In the genomic region with DNA sequence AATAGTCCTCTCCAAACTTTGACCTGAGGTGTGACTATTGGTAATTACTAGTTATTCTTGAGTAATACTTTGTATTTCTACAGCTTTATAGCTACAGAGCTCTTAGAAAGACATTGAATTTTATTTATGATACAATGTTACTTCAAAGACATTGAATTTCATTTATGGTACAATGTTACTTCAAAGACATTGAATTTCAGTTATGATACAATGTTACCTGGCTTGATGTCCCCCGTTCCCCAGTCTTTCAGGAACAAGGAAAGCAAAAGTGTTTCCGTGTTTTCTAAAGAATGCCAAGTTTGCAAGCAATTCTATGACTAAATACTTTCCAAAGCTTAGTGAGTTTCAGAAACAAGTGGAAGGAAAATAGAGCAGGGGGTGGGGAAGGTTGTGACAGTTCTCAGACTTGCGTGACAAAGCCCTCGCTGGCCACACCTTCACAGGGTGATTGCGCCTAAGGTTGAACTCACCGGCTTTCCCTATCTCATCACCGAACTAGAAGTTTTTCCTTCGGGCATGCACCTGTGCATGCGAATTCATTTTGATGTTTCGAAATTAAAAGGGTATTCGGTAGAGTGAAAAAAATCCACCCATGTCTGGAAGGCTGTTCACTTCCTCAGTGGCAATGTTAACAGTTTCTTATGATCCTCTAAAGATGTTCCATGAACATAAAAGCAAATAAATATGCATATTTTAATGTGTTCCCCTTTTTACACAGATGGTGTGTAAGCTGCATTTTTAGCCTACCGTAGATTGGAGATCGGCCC, we compare ENCODE assay signal across 8 cellular contexts. TPM values are rescaled to one million over a fixed set of nuclear protein-coding genes. Genes with fewer than 3 reads are reported as not detected.
DNase-seq lines count a peak whose midpoint lies in the region; ATAC-seq and TF ChIP-seq lines count a peak whose summit lies in the region.

No MANE protein-coding gene starts in this region.

- H3K9me3 ChIP-seq in esophagus (ENCODE audit: control insufficient read depth in 2 of 2, insufficient read depth in 1 of 2, low read depth in 1 of 2, low read length in 1 of 2): no peaks in the 10 kb centered on the region
- H3K9me3 ChIP-seq in neuronal stem cell (replicated peaks in 1 of 2; ENCODE audit: control insufficient read depth in 2 of 2, insufficient read depth in 1 of 2, low read depth in 1 of 2, low read length in 2 of 2): peaks cover 0 to 14% of the 10 kb centered on the region in 2 donors
- H3K9me3 ChIP-seq in thoracic aorta: no peaks in the 10 kb centered on the region

- no peak overlapping the region for H3K18ac ChIP-seq in neuronal stem cell (ENCODE audit: low read length)

- H4K91ac ChIP-seq in neuronal stem cell (ENCODE audit: low read depth, low read length, poor library complexity): no peak overlapping the region

- no peak overlapping the region for H2AK5ac ChIP-seq in neuronal stem cell (ENCODE audit: low read depth, low read length)

- H3K14ac ChIP-seq in neuronal stem cell (ENCODE audit: low read length): no peak overlapping the region

- WGBS in esophagus, 2 donors: 13 to 21% methylated on average over 13 of the region's 13 CpGs
- WGBS in neuronal stem cell (ENCODE audit: extremely low coverage in 2 of 2, insufficient read length in 2 of 2, insufficient replicate concordance in 1 of 2), 2 donors: no CpG with 5 or more reads among the region's 13 CpGs

- peak overlapping the region; percentile 41 to 91 for H3K4me3 ChIP-seq in esophagus (ENCODE audit: low read depth in 1 of 2, low read length in 2 of 2)
- H3K4me3 ChIP-seq in neuronal stem cell (ENCODE audit: low read length in 2 of 2): peak overlapping the region; percentile 67 to 99
- peak overlapping the region; percentile 82 for H3K4me3 ChIP-seq in thoracic aorta

- DNase-seq in NCI-H526 (lab: John Stamatoyannopoulos, UW) (peak; percentile 26 to 35), neuronal stem cell (ENCODE audit: low spot score) (peak; percentile 17), thoracic aorta (ENCODE audit: low spot score) (no peak), nucleus accumbens (lab: John Stamatoyannopoulos, UW) (no peak)
- peak; percentile 61 for DNase-seq in activated CD8-positive, alpha-beta memory T cell treated with anti-CD3 and anti-CD28 coated beads, Interleukin-2, amount 50 U/mL, for 4 hours

- ATAC-seq in GM18517 (IDR thresholded peaks at IDR 0.05; ENCODE audit: unreplicated experiment) (peak; percentile 5), thoracic aorta (ENCODE audit: insufficient number of reproducible peaks, low FRiP score, low read depth) (no peak), GM18519 (IDR thresholded peaks at IDR 0.05; ENCODE audit: low FRiP score, unreplicated experiment) (no peak)

- H2BK120ac ChIP-seq in neuronal stem cell (ENCODE audit: low read depth, low read length): no peak overlapping the region

- no peak overlapping the region for H3K4ac ChIP-seq in neuronal stem cell (ENCODE audit: low read length)

- peak overlapping the region; percentile 83 to 91 for H3K27ac ChIP-seq in esophagus (ENCODE audit: low read depth in 2 of 2, low read length in 1 of 2)
- H3K27ac ChIP-seq in neuronal stem cell (replicated peaks; ENCODE audit: low read length): no peak overlapping the region
- H3K27ac ChIP-seq in thoracic aorta: peak overlapping the region; percentile 60 to 77

- H3K27me3 ChIP-seq in esophagus (ENCODE audit: control insufficient read depth in 1 of 2, insufficient read depth in 2 of 2, low read length in 2 of 2) (no peaks in the 10 kb centered on the region), neuronal stem cell (ENCODE audit: control insufficient read depth in 3 of 3, insufficient read depth in 3 of 3, low read depth in 1 of 3, low read length in 3 of 3) (no peaks in the 10 kb centered on the region), thoracic aorta (replicated peaks; ENCODE audit: insufficient read depth) (no peaks in the 10 kb centered on the region)

- H3K23ac ChIP-seq in neuronal stem cell (ENCODE audit: low read depth, low read length, poor library complexity): no peak overlapping the region

- peak overlapping the region; percentile 36 for H3K4me2 ChIP-seq in neuronal stem cell (ENCODE audit: insufficient read depth, low read length, poor library complexity, severe bottlenecking)

- H2BK12ac ChIP-seq in neuronal stem cell (ENCODE audit: low read length): no peak overlapping the region

- H2AFZ ChIP-seq in neuronal stem cell (ENCODE audit: low read length): peak overlapping the region; percentile 73

- H3K36me3 ChIP-seq in esophagus (ENCODE audit: control insufficient read depth in 2 of 2, insufficient read depth in 2 of 2, low read length in 1 of 2): no peaks in the 10 kb centered on the region
- peaks cover 5 to 26% of the 10 kb centered on the region in 2 donors for H3K36me3 ChIP-seq in neuronal stem cell (replicated peaks in 1 of 2; ENCODE audit: control insufficient read depth in 2 of 2, insufficient read depth in 2 of 2, low read length in 2 of 2)
- no peaks in the 10 kb centered on the region for H3K36me3 ChIP-seq in thoracic aorta

- no peak overlapping the region for H4K8ac ChIP-seq in neuronal stem cell (ENCODE audit: low read depth, low read length)

- H2BK5ac ChIP-seq in neuronal stem cell (ENCODE audit: low read length): no peak overlapping the region

- no peaks in the 10 kb centered on the region for H3K4me1 ChIP-seq in esophagus (ENCODE audit: control insufficient read depth in 2 of 2, insufficient read depth in 2 of 2, low read length in 1 of 2)
- peaks cover 1 to 13% of the 10 kb centered on the region in 2 donors for H3K4me1 ChIP-seq in neuronal stem cell (ENCODE audit: control insufficient read depth in 2 of 2, insufficient read depth in 1 of 2, low read depth in 1 of 2, low read length in 2 of 2)
- H3K4me1 ChIP-seq in thoracic aorta (ENCODE audit: control insufficient read depth in 1 of 2, low read depth in 2 of 2): peaks cover 20 to 39% of the 10 kb centered on the region in 2 donors

- TF ChIP-seq CTCF in thoracic aorta (IDR thresholded peaks at IDR 0.05): no peak

- H3K79me1 ChIP-seq in neuronal stem cell (ENCODE audit: low read depth, low read length): no peaks in the 10 kb centered on the region

- no peak overlapping the region for H2BK15ac ChIP-seq in neuronal stem cell (ENCODE audit: low read length)

- no peak overlapping the region for H3K9ac ChIP-seq in neuronal stem cell (ENCODE audit: low read depth, low read length, poor library complexity)

RNA-seq across cellular contexts. Expression of gene PAXBP1, which starts 0.9 kb away (rescaled TPM):
- 10 to 100 TPM in 1 of 2 donors, 1 to 10 TPM in 1; 9.0 to 21.1 TPM for polyA plus RNA-seq in esophagus
- polyA plus RNA-seq in neuronal stem cell (2013, experiment 1 of 2): 63.7 TPM
- 65.0 TPM for polyA plus RNA-seq in neuronal stem cell (2013, experiment 2 of 2)
- total RNA-seq in thoracic aorta: 10 to 100 TPM; 37.6 to 81.4 TPM

RNA-seq across cellular contexts. Expression of gene SYNJ1, which starts 44.7 kb away (rescaled TPM):
- 1 to 10 TPM; 2.3 to 3.8 TPM for polyA plus RNA-seq in esophagus
- 3.4 TPM for polyA plus RNA-seq in neuronal stem cell (2013, experiment 1 of 2)
- 2.5 TPM for polyA plus RNA-seq in neuronal stem cell (2013, experiment 2 of 2)
- 10 to 100 TPM; 10.6 to 19.4 TPM for total RNA-seq in thoracic aorta

Comparison
In these comparisons a context has a peak if more than half of its experiments do, and no peak if none do; other contexts are left out.
1. DNase-seq: peak in NCI-H526 (2 of 2), activated CD8-positive, alpha-beta memory T cell treated with anti-CD3 and anti-CD28 coated beads, Interleukin-2, amount 50 U/mL, for 4 hours (single experiment) and neuronal stem cell (single experiment); none in thoracic aorta (single experiment) and nucleus accumbens (0 of 56).
2. Peak in every context shown above with its lines, with median percentiles within 50 percentile points of each other: H3K4me3 ChIP-seq.